In the genomic region with DNA sequence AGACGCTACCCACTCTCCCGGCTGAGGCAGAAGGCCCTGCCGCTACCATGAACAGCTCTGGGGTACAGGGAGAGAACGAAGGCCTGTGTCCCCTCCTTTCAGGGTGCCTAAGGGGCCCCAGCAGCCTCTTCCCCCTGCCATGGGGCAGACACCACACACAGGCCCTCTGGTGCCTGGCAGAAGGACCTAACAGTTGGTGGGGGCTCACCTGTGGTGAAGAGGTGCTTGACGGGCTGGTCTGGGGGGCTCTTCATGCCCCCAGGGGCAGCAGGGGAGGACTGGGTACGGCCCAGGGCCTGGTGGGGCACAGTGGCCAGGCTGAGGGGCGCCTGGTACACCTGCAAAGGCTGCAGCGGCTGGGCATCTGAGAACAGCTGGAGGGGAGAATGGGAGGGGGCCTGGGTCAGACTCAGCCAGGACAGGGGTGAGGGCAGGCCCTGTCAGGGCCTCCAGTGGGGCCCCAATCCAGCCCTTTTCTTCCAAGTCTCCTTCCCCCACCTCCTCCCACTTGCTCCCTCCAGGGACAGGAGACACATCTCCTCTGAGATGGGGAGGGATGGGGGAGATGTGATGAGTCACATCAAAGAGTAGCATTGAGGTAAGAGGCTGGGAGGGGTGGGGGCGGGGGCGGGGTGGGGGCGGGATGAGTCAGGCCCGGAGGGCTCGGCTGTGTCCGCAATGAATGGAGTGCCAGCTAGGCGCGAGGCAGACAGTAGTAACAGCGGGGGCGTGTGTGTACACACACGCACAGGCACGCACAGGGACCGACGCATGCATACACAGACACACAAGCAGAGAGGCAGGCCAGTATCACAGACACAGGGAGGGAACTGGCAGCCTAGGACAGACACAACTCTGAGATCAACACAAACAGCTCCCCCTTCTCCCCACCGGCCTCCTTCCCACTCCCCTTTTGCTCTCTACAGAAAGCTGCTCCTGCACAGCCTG, we compare ENCODE assay signal across 8 cellular contexts. TPM values are rescaled to one million over a fixed set of nuclear protein-coding genes. Genes with fewer than 3 reads are reported as not detected.
DNase-seq lines count a peak whose midpoint lies in the region; ATAC-seq and TF ChIP-seq lines count a peak whose summit lies in the region.

No MANE protein-coding gene starts in this region.

- ATAC-seq in HG02884 (IDR thresholded peaks at IDR 0.05; ENCODE audit: unreplicated experiment) (no peak), HG02852 (IDR thresholded peaks at IDR 0.05; ENCODE audit: unreplicated experiment) (no peak)

- in situ Hi-C loops in GM13977 (cut with MboI; ENCODE audit: low pct_unique_long_range_greater_than_20kb, low sequenced_read_pairs, unreplicated experiment) = no loop called here

- no peaks in the 10 kb centered on the region for H3K79me2 ChIP-seq in smooth muscle cell (ENCODE audit: low read depth)

- H4K20me1 ChIP-seq in smooth muscle cell (ENCODE audit: low read depth) = no peaks in the 10 kb centered on the region

- peak overlapping the region; percentile 72 for H3K4me2 ChIP-seq in smooth muscle cell

- peak; percentile 39 for DNase-seq in DMS153 (lab: John Stamatoyannopoulos, UW)
- DNase-seq in NCI-H69 (lab: John Stamatoyannopoulos, UW) = peak; percentile 88
- DNase-seq in activated effector memory CD4-positive, alpha-beta T cell treated with Interleukin-2 at 50 U/mL for 16 hours = peak; percentile 9
- DNase-seq in glomerular visceral epithelial cell (ENCODE audit: extremely low spot score) = peak; percentile 91
- DNase-seq in smooth muscle cell (lab: John Stamatoyannopoulos, UW; ENCODE audit: unreplicated experiment) = peak; percentile 83
- no peak for DNase-seq in GM13977 (ENCODE audit: low spot score)

- peaks cover 16% of the 10 kb centered on the region for H3F3A ChIP-seq in smooth muscle cell (ENCODE audit: low read depth)

- H3K9me3 ChIP-seq in smooth muscle cell (replicated peaks; ENCODE audit: low read depth) = no peaks in the 10 kb centered on the region

- H3K36me3 ChIP-seq in smooth muscle cell (ENCODE audit: low read depth) = no peaks in the 10 kb centered on the region

- H3K4me1 ChIP-seq in smooth muscle cell (ENCODE audit: low read depth) = peaks cover 14% of the 10 kb centered on the region

- peak overlapping the region; percentile 93 for H3K27ac ChIP-seq in smooth muscle cell (ENCODE audit: low read depth)

- no peak overlapping the region for H3K4me3 ChIP-seq in smooth muscle cell

- H3K27me3 ChIP-seq in smooth muscle cell (ENCODE audit: low read depth) = no peaks in the 10 kb centered on the region

- peak overlapping the region; percentile 88 for H3K9ac ChIP-seq in smooth muscle cell (ENCODE audit: low read depth)

- TF ChIP-seq CTCF in smooth muscle cell (IDR thresholded peaks at IDR 0.05; ENCODE audit: borderline replicate concordance, insufficient read depth, poor library complexity, severe bottlenecking) = no peak
- TF ChIP-seq CTCF in GM13977 (IDR thresholded peaks at IDR 0.05; ENCODE audit: extremely low read depth, insufficient read depth, missing control alignments) = no peak

- 46% methylated on average over 13 of the region's 23 CpGs for WGBS in smooth muscle cell (ENCODE audit: low lambda C conversion rate)

- H2AFZ ChIP-seq in smooth muscle cell (ENCODE audit: low read depth) = no peak overlapping the region

RNA-seq across cellular contexts. Expression of gene G6PC3, which starts 16.1 kb away (rescaled TPM):
- 32.1 and 40.2 TPM in 2 replicates for total RNA-seq in smooth muscle cell
- polyA plus RNA-seq in smooth muscle cell = 103 TPM in 2 replicates

RNA-seq across cellular contexts. Expression of gene LSM12, which starts 20.2 kb away (rescaled TPM):
- 42.3 and 51.8 TPM in 2 replicates for total RNA-seq in smooth muscle cell
- polyA plus RNA-seq in smooth muscle cell = 52.0 and 66.3 TPM in 2 replicates

RNA-seq across cellular contexts. Expression of gene HDAC5, which starts 36.8 kb away (rescaled TPM):
- total RNA-seq in smooth muscle cell = 48.7 and 65.3 TPM in 2 replicates
- 51.6 and 52.6 TPM in 2 replicates for polyA plus RNA-seq in smooth muscle cell

RNA-seq across cellular contexts. Expression of gene HROB, which starts 55.1 kb away (rescaled TPM):
- 1.9 and 3.1 TPM in 2 replicates for total RNA-seq in smooth muscle cell
- polyA plus RNA-seq in smooth muscle cell = 3.7 and 4.6 TPM in 2 replicates
